ENCODE assay signal across 14 cellular contexts in genomic region chr17:48486557-48486956, GRCh38. TPM values are rescaled to one million over a fixed set of nuclear protein-coding genes. Genes with fewer than 3 reads are reported as not detected.
DNase-seq lines count a peak whose midpoint lies in the region; FAIRE-seq and TF ChIP-seq lines count a peak whose summit lies in the region.
"Had no signal": no experiment of that assay in that cellular context is flagged by ENCODE, and none has a peak within 500 bp of the region (broad histone marks: within the 10 kb centered on the region; RNA-seq: fewer than 3 reads in every experiment).

No MANE protein-coding gene starts in this region.

- H3K36me3 ChIP-seq in kidney (ENCODE audit: control insufficient read depth in 1 of 2, insufficient read depth in 2 of 2, low read length in 2 of 2): no peaks in the 10 kb centered on the region
- H3K36me3 ChIP-seq in CD4-positive, alpha-beta memory T cell (ENCODE audit: insufficient read depth, low read length): no peaks in the 10 kb centered on the region

- H3K27ac Mint-ChIP-seq in CD4-positive, alpha-beta memory T cell: no peak overlapping the region
- H3K27ac Mint-ChIP-seq: activated CD4-positive, alpha-beta T cell treated with anti-CD3 and anti-CD28 coated beads for 36 hours; activated naive CD4-positive, alpha-beta T cell treated with anti-CD3 and anti-CD28 coated beads, Interleukin-2, amount 50 U/mL, for 72 hours had no signal

- H3K9me3 ChIP-seq in kidney (ENCODE audit: control insufficient read depth in 1 of 2, low read length in 2 of 2): no peaks in the 10 kb centered on the region
- no peaks in the 10 kb centered on the region for H3K9me3 ChIP-seq in CD4-positive, alpha-beta memory T cell (ENCODE audit: control insufficient read depth in 1 of 2, low read length in 2 of 2)

- no peak overlapping the region for H3K4me3 Mint-ChIP-seq in CD4-positive, alpha-beta memory T cell
- H3K4me3 Mint-ChIP-seq: activated CD4-positive, alpha-beta T cell treated with anti-CD3 and anti-CD28 coated beads for 36 hours had no signal

- no peak for FAIRE-seq in kidney (lab: Jason Lieb, UNC)

- CTCF ChIA-PET in CD4-positive, alpha-beta memory T cell (lab: Charles Lee; ENCODE audit: partially characterized antibody): interaction anchor here (1.3 kb wide), 1 partner anchor 107 kb away, joined by 3 read pairs; the partner anchor contains the start of gene HOXB5

- POLR2A ChIA-PET in CD4-positive, alpha-beta memory T cell (lab: Charles Lee; ENCODE audit: partially characterized antibody): no interaction called here

- H3K4me1 ChIP-seq in kidney (ENCODE audit: control insufficient read depth in 1 of 2, insufficient read depth in 1 of 2, low read depth in 1 of 2, low read length in 2 of 2): peaks cover 3 to 4% of the 10 kb centered on the region in 2 donors
- H3K4me1 ChIP-seq in CD4-positive, alpha-beta memory T cell (ENCODE audit: insufficient read depth, low read length): peaks cover 18% of the 10 kb centered on the region

- H3K27me3 ChIP-seq in CD4-positive, alpha-beta memory T cell (ENCODE audit: insufficient read depth, low read length): no peaks in the 10 kb centered on the region

- H3K36me3 Mint-ChIP-seq in CD4-positive, alpha-beta memory T cell: no peaks in the 10 kb centered on the region
- H3K36me3 Mint-ChIP-seq: activated naive CD4-positive, alpha-beta T cell treated with anti-CD3 and anti-CD28 coated beads, Interleukin-2, amount 50 U/mL, for 72 hours had no signal

- intact Hi-C loops in kidney (cut with DNase I): no loop called here
- intact Hi-C loops in CD4-positive, alpha-beta memory T cell (cut with micrococcal nuclease): no loop called here
- intact Hi-C loops in head of caudate nucleus (cut with DNase I): no loop called here

- H3K9me3 Mint-ChIP-seq in CD4-positive, alpha-beta memory T cell: no peaks in the 10 kb centered on the region
- H3K9me3 Mint-ChIP-seq: activated naive CD4-positive, alpha-beta T cell treated with anti-CD3 and anti-CD28 coated beads, Interleukin-2, amount 50 U/mL, for 72 hours had no signal

- in situ Hi-C loops in astrocyte of the cerebellum (cut with HindIII; ENCODE audit: low sequenced_read_pairs): no loop called here

- no peak overlapping the region for H3K4me3 ChIP-seq in astrocyte of the cerebellum (ENCODE audit: low read depth, low read length)
- no peak overlapping the region for H3K4me3 ChIP-seq in kidney (ENCODE audit: low read length in 2 of 2)
- no peak overlapping the region for H3K4me3 ChIP-seq in CD4-positive, alpha-beta memory T cell (ENCODE audit: low read length in 2 of 2)
- H3K4me3 ChIP-seq: PC-9 had no signal

- H3K27ac ChIP-seq in kidney (ENCODE audit: low read depth in 2 of 2, low read length in 2 of 2): no peak overlapping the region
- H3K27ac ChIP-seq in CD4-positive, alpha-beta memory T cell (ENCODE audit: low read depth, low read length): no peak overlapping the region
- H3K27ac ChIP-seq: PC-9 had no signal

- no peak overlapping the region for H3K9ac ChIP-seq in kidney (ENCODE audit: low read length in 2 of 2)

- peaks cover 0 to 1% of the 10 kb centered on the region in 2 donors for H3K27me3 Mint-ChIP-seq in CD4-positive, alpha-beta memory T cell

- TF ChIP-seq CTCF in astrocyte of the cerebellum (IDR thresholded peaks at IDR 0.05; ENCODE audit: low read depth, low read length, missing control alignments) (peak; percentile 53), kidney (IDR thresholded peaks at IDR 0.05; ENCODE audit: borderline replicate concordance, extremely low read depth, insufficient read depth) (no peak)

- peaks cover 9 to 23% (median 17%) of the 10 kb centered on the region in 4 donors for H3K4me1 Mint-ChIP-seq in CD4-positive, alpha-beta memory T cell

- DNase-seq in AG08396 (ENCODE audit: low spot score) (peak; percentile 88), HT1080 (ENCODE audit: low read depth) (peak; percentile 98), astrocyte of the cerebellum (ENCODE audit: low read depth) (peak; percentile 100), kidney (peak; percentile 78), NCI-H2029 (lab: John Stamatoyannopoulos, UW) (no peak), middle frontal gyrus (ENCODE audit: extremely low spot score, low spot score) (no peak), head of caudate nucleus (no peak)
- DNase-seq in CD4-positive, alpha-beta memory T cell: no peak
- DNase-seq: activated CD4-positive, alpha-beta T cell treated with anti-CD3 and anti-CD28 coated beads for 36 hours; CD4-positive, CD25-positive, alpha-beta regulatory T cell; NCI-H1436; PC-9; substantia nigra had no signal

RNA-seq across cellular contexts. Expression of gene HOXB1, which starts 44.3 kb away (rescaled TPM):
- total RNA-seq in HT1080 (2014; rRNA removed; shearing (Covaris generic)): not detected in 2 replicates
- not detected in 2 replicates for polyA plus RNA-seq in HT1080 (2015; cell fraction: cytosol; rRNA removed)
- polyA plus RNA-seq in HT1080 (2015; cell fraction: nucleus; rRNA removed): not detected in 2 replicates
- total RNA-seq in kidney: not detected
- polyA plus RNA-seq in kidney (ENCODE audit: insufficient read depth, low read depth, low replicate concordance): not detected
- not detected for total RNA-seq in CD4-positive, alpha-beta memory T cell
- polyA plus RNA-seq in CD4-positive, alpha-beta memory T cell: not detected
- total RNA-seq: activated CD4-positive, alpha-beta T cell treated with anti-CD3 and anti-CD28 coated beads for 36 hours; activated naive CD4-positive, alpha-beta T cell treated with anti-CD3 and anti-CD28 coated beads, Interleukin-2, amount 50 U/mL, for 72 hours; CD4-positive, CD25-positive, alpha-beta regulatory T cell; PC-9 had no signal
- polyA plus RNA-seq: CD4-positive, CD25-positive, alpha-beta regulatory T cell had no signal

RNA-seq across cellular contexts. Expression of gene SKAP1, which starts 56.5 kb away (rescaled TPM):
- total RNA-seq in HT1080 (2014; rRNA removed; shearing (Covaris generic)): 0.18 TPM in 1 of 2 replicates, not detected in the other
- 0.29 and 1.5 TPM in 2 replicates for polyA plus RNA-seq in HT1080 (2015; cell fraction: cytosol; rRNA removed)
- polyA plus RNA-seq in HT1080 (2015; cell fraction: nucleus; rRNA removed): 0.25 TPM in 2 replicates
- 34.8 TPM for total RNA-seq in kidney
- polyA plus RNA-seq in kidney (ENCODE audit: insufficient read depth, low read depth, low replicate concordance): 42.6 TPM
- total RNA-seq in CD4-positive, alpha-beta memory T cell: 10 to 100 TPM; 83.4 to 88.7 TPM
- polyA plus RNA-seq in CD4-positive, alpha-beta memory T cell: 100 to 1,000 TPM; 242 to 336 TPM

RNA-seq across cellular contexts. Expression of gene HOXB2, which starts 58.4 kb away (rescaled TPM):
- total RNA-seq in HT1080 (2014; rRNA removed; shearing (Covaris generic)): 34.3 and 40.1 TPM in 2 replicates
- 52.9 and 59.0 TPM in 2 replicates for polyA plus RNA-seq in HT1080 (2015; cell fraction: cytosol; rRNA removed)
- polyA plus RNA-seq in HT1080 (2015; cell fraction: nucleus; rRNA removed): 59.0 and 66.8 TPM in 2 replicates
- 61.9 TPM for total RNA-seq in kidney
- 30.7 TPM for polyA plus RNA-seq in kidney (ENCODE audit: insufficient read depth, low read depth, low replicate concordance)
- total RNA-seq in CD4-positive, alpha-beta memory T cell: 10 to 100 TPM; 34.4 to 39.2 TPM
- polyA plus RNA-seq in CD4-positive, alpha-beta memory T cell: 10 to 100 TPM; 12.7 to 36.5 TPM

Comparison
In these comparisons a context has a peak if more than half of its experiments do, and no peak if none do; other contexts are left out.
1. DNase-seq: peak in AG08396 (single experiment), HT1080 (single experiment), astrocyte of the cerebellum (single experiment) and kidney (single experiment); none in NCI-H2029 (single experiment), CD4-positive, alpha-beta memory T cell (0 of 5), middle frontal gyrus (single experiment) and head of caudate nucleus (0 of 42).
2. RNA of gene SKAP1, which starts 56.5 kb away (total RNA-seq): 83.4 to 88.7 TPM in CD4-positive, alpha-beta memory T cell and 34.8 TPM in kidney (single experiment); 0.18 TPM in HT1080; every median in the first group is over 10 times any median in the second.